Comparison of ENCODE assay signal across 11 cellular contexts in genomic region chr17:57534863-57535651, GRCh38.
A peak's percentile ranks its signal among the peaks of the same experiment; 100 is the strongest.
DNase-seq lines count a peak whose midpoint lies in the region; ATAC-seq, FAIRE-seq and TF ChIP-seq lines count a peak whose summit lies in the region.
"Had no signal": no experiment of that assay in that cellular context is flagged by ENCODE, and none has a peak within 500 bp of the region (broad histone marks: within the 10 kb centered on the region; RNA-seq: fewer than 3 reads in every experiment).

No MANE protein-coding gene starts in this region.

- 0 out of 2 replicates have a peak overlapping the region, but pooled peaks have one; percentile 31 for H3K23ac ChIP-seq in IMR-90 (ENCODE audit: low read depth, low read length)

- H3K36me3 ChIP-seq in BE2C (no peaks in the 10 kb centered on the region; the same call in 1 of the 2 replicates), IMR-90 (ENCODE audit: control insufficient read depth, insufficient read depth, low read length) (no peaks in the 10 kb centered on the region), kidney (ENCODE audit: control insufficient read depth in 1 of 2, insufficient read depth in 2 of 2, low read length in 2 of 2) (no peaks in the 10 kb centered on the region)

- TF ChIP-seq POLR2A in IMR-90 (IDR thresholded peaks at IDR 0.05; ENCODE audit: low read depth, low read length): no peak

- POLR2A ChIA-PET in IMR-90 (lab: Charles Lee; ENCODE audit: unreplicated experiment): no interaction called here

- no peaks in the 10 kb centered on the region for H3K9me3 ChIP-seq in BE2C
- no peaks in the 10 kb centered on the region for H3K9me3 ChIP-seq in IMR-90 (ENCODE audit: control insufficient read depth, insufficient read depth, low read length)
- no peaks in the 10 kb centered on the region for H3K9me3 ChIP-seq in kidney (ENCODE audit: control insufficient read depth in 1 of 2, low read length in 2 of 2)

- DNase-seq in BE2C: peak; percentile 91
- no peak for DNase-seq in IMR-90
- DNase-seq in NCI-H82 treated with DMSO at 0.1 percent for 48 hours (lab: John Stamatoyannopoulos, UW; ENCODE audit: unreplicated experiment): peak; percentile 97
- DNase-seq in kidney: no peak
- no peak for DNase-seq in pons (ENCODE audit: low spot score)
- no peak for DNase-seq in NOMO-1 (lab: John Stamatoyannopoulos, UW; ENCODE audit: unreplicated experiment in 2 of 2)
- DNase-seq in NCI-H128 (lab: John Stamatoyannopoulos, UW; ENCODE audit: unreplicated experiment): no peak
- DNase-seq: activated CD4-positive, alpha-beta T cell treated with anti-CD3 and anti-CD28 coated beads for 48 hours; cerebellar nuclear complex; hippocampal formation had no signal

- H3K27me3 ChIP-seq in BE2C: no peaks in the 10 kb centered on the region
- H3K27me3 ChIP-seq in IMR-90 (ENCODE audit: control insufficient read depth, insufficient read depth, low read length): no peaks in the 10 kb centered on the region

- H2BK120ac ChIP-seq in IMR-90 (ENCODE audit: low read depth, low read length): no peak overlapping the region

- no peak overlapping the region for H2AFZ ChIP-seq in IMR-90 (replicated peaks; ENCODE audit: low read length, poor library complexity)

- in situ Hi-C loops in IMR-90 (cut with MboI; ENCODE audit: low sequenced_read_pairs): no loop called here

- ATAC-seq in IMR-90 (ENCODE audit: low read depth) (no peak), GM19397 (IDR thresholded peaks at IDR 0.05; ENCODE audit: unreplicated experiment) (no peak)

- no peak overlapping the region for H2BK15ac ChIP-seq in IMR-90 (ENCODE audit: low read depth, low read length)

- H2AK9ac ChIP-seq in IMR-90 (replicated peaks; ENCODE audit: low read depth, low read length, poor library complexity): no peak overlapping the region

- no peak overlapping the region; the same call in 1 of the 2 replicates for H3K4me3 ChIP-seq in BE2C (ENCODE audit: low read depth, low read length)
- no peak overlapping the region for H3K4me3 ChIP-seq in IMR-90 (ENCODE audit: insufficient read depth, low read depth, low read length)
- H3K4me3 ChIP-seq in kidney (ENCODE audit: low read length in 2 of 2): no peak overlapping the region

- CTCF ChIA-PET in IMR-90 (lab: Yijun Ruan, JAX): no interaction called here

- H3K4me1 ChIP-seq in BE2C (peaks cover 81% of the 10 kb centered on the region), IMR-90 (ENCODE audit: control insufficient read depth, insufficient read depth, low read length) (peaks cover 10% of the 10 kb centered on the region), kidney (ENCODE audit: control insufficient read depth in 1 of 2, insufficient read depth in 1 of 2, low read depth in 1 of 2, low read length in 2 of 2) (peaks cover 26 to 38% of the 10 kb centered on the region in 2 donors)

- H3K4ac ChIP-seq in IMR-90 (ENCODE audit: low read depth, low read length): peak overlapping the region; percentile 20; the same call in 1 of the 2 replicates

- H3K27ac ChIP-seq in IMR-90 (ENCODE audit: insufficient read depth, low read length) (no peak overlapping the region), kidney (ENCODE audit: low read depth in 2 of 2, low read length in 2 of 2) (peak overlapping the region; percentile 30 to 85)

- no peak overlapping the region for H2BK5ac ChIP-seq in IMR-90 (ENCODE audit: low read depth, low read length, poor library complexity, severe bottlenecking)

- peak overlapping the region; percentile 45; the same call in 1 of the 2 replicates for H3K14ac ChIP-seq in IMR-90 (replicated peaks; ENCODE audit: low read depth, low read length)

- WGBS in IMR-90 (ENCODE audit: extremely low coverage in 2 of 2, insufficient read length in 1 of 2), 2 experiments: 29% methylated on average over 1 of the region's 6 CpGs; no CpG with 5 or more reads in 1 of the 2 experiments

- H2AK5ac ChIP-seq in IMR-90 (ENCODE audit: low read depth, low read length): peak overlapping the region; percentile 1

- peak overlapping the region in 1 of 2 experiments; percentile 22; a peak in 1 of 4 replicates for H4K8ac ChIP-seq in IMR-90 (ENCODE audit: low read depth in 2 of 2, low read length in 2 of 2)

- dilution Hi-C loops in IMR-90 (cut with HindIII; ENCODE audit: low sequenced_read_pairs, unreplicated experiment): no loop called here

- H3K4me2 ChIP-seq in IMR-90 (ENCODE audit: low read depth, low read length): no peak overlapping the region

- H2BK20ac ChIP-seq in IMR-90 (ENCODE audit: low read depth, low read length): no peak overlapping the region; the same call in 1 of the 2 replicates

- intact Hi-C loops in IMR-90 (cut with micrococcal nuclease): no loop called here
- intact Hi-C loops in kidney (cut with DNase I): no loop called here

- FAIRE-seq in kidney (lab: Jason Lieb, UNC): no peak

- no TSS peak for BruUV-seq in IMR-90 (replicated peaks; lab: Mats Ljungman, UMichigan)

- H4K5ac ChIP-seq in IMR-90 (ENCODE audit: low read depth, low read length): no peak overlapping the region

- H3K9me1 ChIP-seq in IMR-90 (ENCODE audit: insufficient read depth, low read length): peaks cover 24% of the 10 kb centered on the region

- TF ChIP-seq CTCF in BE2C (IDR thresholded peaks at IDR 0.05; ENCODE audit: low read depth, low read length) (no peak), IMR-90 (conservative IDR thresholded peaks at IDR 0.05; ENCODE audit: low read depth, low read length) (no peak), kidney (IDR thresholded peaks at IDR 0.05; ENCODE audit: borderline replicate concordance, extremely low read depth, insufficient read depth) (no peak)

- H3K79me1 ChIP-seq in IMR-90 (ENCODE audit: low read depth in 1 of 2, low read length in 2 of 2): 0 out of 4 replicates have a peak, but pooled peaks cover 0 to 8% of the 10 kb centered on the region in 2 experiments

- H3K9ac ChIP-seq in IMR-90 (ENCODE audit: low read depth, low read length) (no peak overlapping the region), kidney (ENCODE audit: low read length in 2 of 2) (no peak overlapping the region)

- no peak for TF ChIP-seq RAD21 in IMR-90 (IDR thresholded peaks at IDR 0.05; ENCODE audit: low read length)

- H3K18ac ChIP-seq in IMR-90 (ENCODE audit: low read depth, low read length): no peak overlapping the region

- H3K56ac ChIP-seq in IMR-90 (ENCODE audit: extremely low read depth, insufficient read depth, low read length): no peak overlapping the region

- H4K91ac ChIP-seq in IMR-90 (ENCODE audit: insufficient read depth, low read depth, low read length): peak overlapping the region; percentile 58

- H4K20me1 ChIP-seq in IMR-90 (ENCODE audit: insufficient read depth, low read length): no peaks in the 10 kb centered on the region

TF ChIP-seq in IMR-90, 13 proteins besides CTCF, POLR2A, EP300 and RAD21:
- TF ChIP-seq RCOR1 (IDR thresholded peaks at IDR 0.05; ENCODE audit: insufficient replicate concordance, low read length): no peak
- TF ChIP-seq CEBPB (IDR thresholded peaks at IDR 0.05; ENCODE audit: low read depth, low read length): no peak
- no peak for TF ChIP-seq NFE2L2 (IDR thresholded peaks at IDR 0.05; ENCODE audit: low read depth, low read length)
- TF ChIP-seq MAZ (IDR thresholded peaks at IDR 0.05; ENCODE audit: borderline replicate concordance, low read depth, low read length): no peak
- TF ChIP-seq BHLHE40 (IDR thresholded peaks at IDR 0.05; ENCODE audit: low read depth, low read length): no peak
- no peak for TF ChIP-seq CHD1 (IDR thresholded peaks at IDR 0.05; ENCODE audit: low read depth, low read length)
- no peak for TF ChIP-seq SMC3 (IDR thresholded peaks at IDR 0.05; ENCODE audit: low read depth, low read length)
- no peak for TF ChIP-seq FOS (IDR thresholded peaks at IDR 0.05; ENCODE audit: low read depth, low read length)
- TF ChIP-seq RFX5 (IDR thresholded peaks at IDR 0.05; ENCODE audit: low read depth, low read length): no peak
- no peak for TF ChIP-seq MXI1 (IDR thresholded peaks at IDR 0.05; ENCODE audit: borderline replicate concordance, low read depth, low read length)
- TF ChIP-seq, protein P1, sequence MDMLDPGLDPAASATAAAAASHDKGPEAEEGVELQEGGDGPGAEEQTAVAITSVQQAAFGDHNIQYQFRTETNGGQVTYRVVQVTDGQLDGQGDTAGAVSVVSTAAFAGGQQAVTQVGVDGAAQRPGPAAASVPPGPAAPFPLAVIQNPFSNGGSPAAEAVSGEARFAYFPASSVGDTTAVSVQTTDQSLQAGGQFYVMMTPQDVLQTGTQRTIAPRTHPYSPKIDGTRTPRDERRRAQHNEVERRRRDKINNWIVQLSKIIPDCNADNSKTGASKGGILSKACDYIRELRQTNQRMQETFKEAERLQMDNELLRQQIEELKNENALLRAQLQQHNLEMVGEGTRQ (IDR thresholded peaks at IDR 0.05; ENCODE audit: low read depth, low read length): no peak
- TF ChIP-seq MAFK (IDR thresholded peaks at IDR 0.05; ENCODE audit: low read depth, low read length): no peak
- TF ChIP-seq, protein P2, sequence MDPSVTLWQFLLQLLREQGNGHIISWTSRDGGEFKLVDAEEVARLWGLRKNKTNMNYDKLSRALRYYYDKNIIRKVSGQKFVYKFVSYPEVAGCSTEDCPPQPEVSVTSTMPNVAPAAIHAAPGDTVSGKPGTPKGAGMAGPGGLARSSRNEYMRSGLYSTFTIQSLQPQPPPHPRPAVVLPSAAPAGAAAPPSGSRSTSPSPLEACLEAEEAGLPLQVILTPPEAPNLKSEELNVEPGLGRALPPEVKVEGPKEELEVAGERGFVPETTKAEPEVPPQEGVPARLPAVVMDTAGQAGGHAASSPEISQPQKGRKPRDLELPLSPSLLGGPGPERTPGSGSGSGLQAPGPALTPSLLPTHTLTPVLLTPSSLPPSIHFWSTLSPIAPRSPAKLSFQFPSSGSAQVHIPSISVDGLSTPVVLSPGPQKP (IDR thresholded peaks at IDR 0.05; ENCODE audit: borderline replicate concordance, low read depth, low read length): no peak

Comparison
In these comparisons a context has a peak if more than half of its experiments do, and no peak if none do; other contexts are left out.
1. DNase-seq: peak in BE2C (single experiment) and NCI-H82 treated with DMSO at 0.1 percent for 48 hours (single experiment); none in IMR-90 (single experiment), kidney (single experiment), pons (single experiment), NOMO-1 (0 of 2) and NCI-H128 (single experiment).